In genomic region chr16:81447383-81448101, GRCh38 we compare ENCODE assay signal across 8 cellular contexts. TPM values are rescaled to one million over a fixed set of nuclear protein-coding genes. Genes with fewer than 3 reads are reported as not detected.
DNase-seq lines count a peak whose midpoint lies in the region; ATAC-seq and TF ChIP-seq lines count a peak whose summit lies in the region.

No MANE protein-coding gene starts in this region.

- H3K9me3 Mint-ChIP-seq in endodermal cell (no peaks in the 10 kb centered on the region), neural progenitor cell (no peaks in the 10 kb centered on the region)

- H3K9me3 ChIP-seq in ES-I3 (ENCODE audit: control insufficient read depth, insufficient read depth, low read length) (no peaks in the 10 kb centered on the region), endodermal cell (ENCODE audit: control insufficient read depth, low read length) (no peaks in the 10 kb centered on the region), neural progenitor cell (ENCODE audit: low read depth) (no peaks in the 10 kb centered on the region)

- peaks cover 66% of the 10 kb centered on the region for H4K20me1 ChIP-seq in neural progenitor cell (ENCODE audit: low read depth)

- H3K4me1 Mint-ChIP-seq in endodermal cell (peaks cover 62% of the 10 kb centered on the region), neural progenitor cell (peaks cover 68% of the 10 kb centered on the region)

- H3K4me1 ChIP-seq in ES-I3 (ENCODE audit: insufficient read depth, low read length) (peaks cover 41% of the 10 kb centered on the region), endodermal cell (ENCODE audit: control insufficient read depth, insufficient read depth, low read length) (peaks cover 30% of the 10 kb centered on the region), neural progenitor cell (peaks cover 35% of the 10 kb centered on the region)

- H3K4me2 ChIP-seq in neural progenitor cell: peak overlapping the region; percentile 97

- peak; percentile 57 for DNase-seq in NOMO-1 treated with DMSO at 0.1 percent for 48 hours (lab: John Stamatoyannopoulos, UW; ENCODE audit: unreplicated experiment)
- DNase-seq in endodermal cell: peak; percentile 76
- peak; percentile 34 for DNase-seq in neural progenitor cell (ENCODE audit: low spot score)
- DNase-seq in amniotic stem cell (lab: John Stamatoyannopoulos, UW): no peak

- no peaks in the 10 kb centered on the region for H3K36me3 ChIP-seq in ES-I3 (ENCODE audit: insufficient read depth, low read length)
- H3K36me3 ChIP-seq in endodermal cell (ENCODE audit: control insufficient read depth, insufficient read depth, low read length): no peaks in the 10 kb centered on the region
- H3K36me3 ChIP-seq in neural progenitor cell: no peaks in the 10 kb centered on the region

- H3K9ac ChIP-seq in ES-I3 (ENCODE audit: low read depth, low read length): peak overlapping the region; percentile 92; the same call in 1 of the 2 replicates
- H3K9ac ChIP-seq in endodermal cell (ENCODE audit: extremely low read depth, low read length, poor library complexity, severe bottlenecking): peak overlapping the region; percentile 95
- no peak overlapping the region for H3K9ac ChIP-seq in neural progenitor cell

- peak; percentile 51 for TF ChIP-seq CTCF in endodermal cell (conservative IDR thresholded peaks at IDR 0.05)
- no peak for TF ChIP-seq CTCF in neural progenitor cell (IDR thresholded peaks at IDR 0.05)

- no peak for ATAC-seq in GM19324 (IDR thresholded peaks at IDR 0.05; ENCODE audit: low FRiP score, unreplicated experiment)
- ATAC-seq in HG03025 (IDR thresholded peaks at IDR 0.05; ENCODE audit: low FRiP score, unreplicated experiment): no peak
- ATAC-seq in GM18520 (IDR thresholded peaks at IDR 0.05; ENCODE audit: unreplicated experiment): no peak

- H3K27ac ChIP-seq in endodermal cell (ENCODE audit: low read depth, low read length) (no peak overlapping the region), neural progenitor cell (no peak overlapping the region)

- H3K27me3 ChIP-seq in endodermal cell (ENCODE audit: control insufficient read depth, insufficient read depth, low read length, poor library complexity, severe bottlenecking) (peaks cover 7% of the 10 kb centered on the region), neural progenitor cell (peaks cover 15% of the 10 kb centered on the region)

- no peak overlapping the region for H2AFZ ChIP-seq in neural progenitor cell (replicated peaks)

- H3K36me3 Mint-ChIP-seq in endodermal cell (ENCODE audit: low read depth): peaks cover 2% of the 10 kb centered on the region
- peaks cover 2% of the 10 kb centered on the region for H3K36me3 Mint-ChIP-seq in neural progenitor cell

- WGBS in endodermal cell (ENCODE audit: insufficient coverage in 1 of 2, insufficient read length in 1 of 2), 2 experiments: 75 to 86% methylated on average over 11 to 17 of the region's 17 CpGs

- H3K27ac Mint-ChIP-seq in endodermal cell (peak overlapping the region; percentile 94), neural progenitor cell (peak overlapping the region; percentile 72)

- H3K4me3 ChIP-seq in endodermal cell (ENCODE audit: low read length) (peak overlapping the region; percentile 99), neural progenitor cell (peak overlapping the region; percentile 74)

- H3K27me3 Mint-ChIP-seq in endodermal cell (ENCODE audit: insufficient read depth) (peaks cover 14% of the 10 kb centered on the region), neural progenitor cell (ENCODE audit: insufficient read depth, low read depth) (peaks cover 9% of the 10 kb centered on the region)

- H3K4me3 Mint-ChIP-seq in endodermal cell: peak overlapping the region; percentile 84
- peak overlapping the region; percentile 92 for H3K4me3 Mint-ChIP-seq in neural progenitor cell

- peaks cover 76% of the 10 kb centered on the region for H3K79me2 ChIP-seq in neural progenitor cell (ENCODE audit: low read depth)

- H3F3A ChIP-seq in neural progenitor cell (ENCODE audit: low read depth): peaks cover 31% of the 10 kb centered on the region

RNA-seq across cellular contexts. Expression of gene CMIP, which starts 2.9 kb away (rescaled TPM):
- 10 to 100 TPM; 64.0 to 64.7 TPM for total RNA-seq in endodermal cell
- polyA plus RNA-seq in endodermal cell (2013, experiment 1 of 2): 52.7 TPM
- polyA plus RNA-seq in endodermal cell (2013, experiment 2 of 2): 47.8 TPM
- 6.6 and 12.5 TPM in 2 replicates for total RNA-seq in neural progenitor cell (ENCODE audit: low replicate concordance)
